In genomic region chr12:89319111-89319510, GRCh38 we compare ENCODE assay signal across 17 cellular contexts. TPM values are rescaled to one million over a fixed set of nuclear protein-coding genes. Genes with fewer than 3 reads are reported as not detected.
A peak's percentile ranks its signal among the peaks of the same experiment; 100 is the strongest.
DNase-seq lines count a peak whose midpoint lies in the region; ATAC-seq and TF ChIP-seq lines count a peak whose summit lies in the region.
"Had no signal": no experiment of that assay in that cellular context is flagged by ENCODE, and none has a peak within 500 bp of the region (broad histone marks: within the 10 kb centered on the region; RNA-seq: fewer than 3 reads in every experiment).

No MANE protein-coding gene starts in this region.

- no peak for TF ChIP-seq CTCF in WTC11 (IDR thresholded peaks at IDR 0.05)
- no peak for TF ChIP-seq CTCF in neural crest cell (conservative IDR thresholded peaks at IDR 0.05)
- no peak for TF ChIP-seq CTCF in tibial artery (IDR thresholded peaks at IDR 0.05)

- no peaks in the 10 kb centered on the region for H3K9me3 ChIP-seq in tibial artery

- no peaks in the 10 kb centered on the region for H3K27me3 Mint-ChIP-seq in WTC11 (ENCODE audit: low read depth)
- H3K27me3 Mint-ChIP-seq in neural crest cell (ENCODE audit: low read depth), result no peaks in the 10 kb centered on the region
- H3K27me3 Mint-ChIP-seq in activated T-helper 17 cell treated with anti-CD3 and anti-CD28 coated beads, Interleukin-2, amount 50 U/mL, for 72 hours, result no peaks in the 10 kb centered on the region
- H3K27me3 Mint-ChIP-seq: stimulated activated naive CD8-positive, alpha-beta T cell treated with anti-CD3 and anti-CD28 coated beads, Interleukin-15, amount 100 ng/mL, for 72 hours had no signal

- no peaks in the 10 kb centered on the region for H3K36me3 Mint-ChIP-seq in WTC11
- H3K36me3 Mint-ChIP-seq in neural crest cell (ENCODE audit: low read depth), result no peaks in the 10 kb centered on the region
- no peaks in the 10 kb centered on the region for H3K36me3 Mint-ChIP-seq in activated T-helper 17 cell treated with anti-CD3 and anti-CD28 coated beads, Interleukin-2, amount 50 U/mL, for 72 hours (ENCODE audit: low read depth)
- H3K36me3 Mint-ChIP-seq: activated naive CD4-positive, alpha-beta T cell treated with anti-CD3 and anti-CD28 coated beads, Interleukin-2, amount 50 U/mL, for 72 hours had no signal

- no peak overlapping the region for H3K27ac ChIP-seq in tibial artery

- POLR2A ChIA-PET in WTC11 (lab: Charles Lee), result no interaction called here

- peak; percentile 31 for DNase-seq in GM03348 (ENCODE audit: low spot score)
- no peak for DNase-seq in WTC11 (ENCODE audit: low spot score)
- peak; percentile 36 for DNase-seq in fibroblast of the conjunctiva (ENCODE audit: low read depth)
- no peak for DNase-seq in neural crest cell (ENCODE audit: low read depth, low spot score)
- DNase-seq in tibial artery, result no peak
- DNase-seq in activated CD8-positive, alpha-beta memory T cell treated with anti-CD3 and anti-CD28 coated beads for 24 hours, result no peak
- DNase-seq: activated CD8-positive, alpha-beta memory T cell treated with anti-CD3 and anti-CD28 coated beads, Interleukin-2, amount 50 U/mL, for 48 hours; cerebellar nuclear complex; HCEC 1CT; KBM-7; NCI-H1436 treated with DMSO at 0.1 percent for 48 hours; PC-3; stimulated activated naive CD8-positive, alpha-beta T cell treated with anti-CD3 and anti-CD28 coated beads, Interleukin-15, amount 100 ng/mL, for 72 hours had no signal

- intact Hi-C loops in tibial artery (cut with DNase I; ENCODE audit: low total_unique reads), result no loop called here

- no peaks in the 10 kb centered on the region for H3K36me3 ChIP-seq in tibial artery

- CTCF ChIA-PET in WTC11 (lab: Charles Lee), result interaction anchor here (1.0 kb wide), 1 partner anchor 27 kb away, joined by 4 read pairs; no protein-coding TSS in a partner anchor

- ATAC-seq in WTC11 (peak; percentile 30; the same call in 1 of the 2 replicates), GM19328 (IDR thresholded peaks at IDR 0.05; ENCODE audit: unreplicated experiment) (no peak)
- ATAC-seq in activated T-helper 17 cell treated with anti-CD3 and anti-CD28 coated beads, Interleukin-2, amount 50 U/mL, for 72 hours (replicated peaks), result no peak
- ATAC-seq: activated CD4-positive, CD25-positive, alpha-beta regulatory T cell treated with anti-CD3 and anti-CD28 coated beads, Interleukin-2, amount 50 U/mL, for 24 hours; activated naive CD4-positive, alpha-beta T cell treated with anti-CD3 and anti-CD28 coated beads, Interleukin-2, amount 50 U/mL, for 72 hours; PC-3; stimulated activated naive CD8-positive, alpha-beta T cell treated with anti-CD3 and anti-CD28 coated beads, Interleukin-15, amount 100 ng/mL, for 72 hours had no signal

- H3K4me1 Mint-ChIP-seq in WTC11 (peaks cover 23% of the 10 kb centered on the region), neural crest cell (peaks cover 62% of the 10 kb centered on the region)
- no peaks in the 10 kb centered on the region for H3K4me1 Mint-ChIP-seq in activated T-helper 17 cell treated with anti-CD3 and anti-CD28 coated beads, Interleukin-2, amount 50 U/mL, for 72 hours

- H3K27me3 ChIP-seq in tibial artery, result no peaks in the 10 kb centered on the region

- peaks cover 0 to 8% (median 4%) of the 10 kb centered on the region in 4 donors for H3K4me1 ChIP-seq in tibial artery

- no peaks in the 10 kb centered on the region for H3K9me3 Mint-ChIP-seq in WTC11
- peaks cover 4% of the 10 kb centered on the region for H3K9me3 Mint-ChIP-seq in neural crest cell
- H3K9me3 Mint-ChIP-seq in activated T-helper 17 cell treated with anti-CD3 and anti-CD28 coated beads, Interleukin-2, amount 50 U/mL, for 72 hours, result no peaks in the 10 kb centered on the region
- H3K9me3 Mint-ChIP-seq: activated naive CD4-positive, alpha-beta T cell treated with anti-CD3 and anti-CD28 coated beads, Interleukin-2, amount 50 U/mL, for 72 hours; stimulated activated naive CD8-positive, alpha-beta T cell treated with anti-CD3 and anti-CD28 coated beads, Interleukin-15, amount 100 ng/mL, for 72 hours had no signal

- H3K27ac Mint-ChIP-seq in WTC11 (no peak overlapping the region), neural crest cell (ENCODE audit: unreplicated experiment) (no peak overlapping the region)
- no peak overlapping the region for H3K27ac Mint-ChIP-seq in activated T-helper 17 cell treated with anti-CD3 and anti-CD28 coated beads, Interleukin-2, amount 50 U/mL, for 72 hours
- H3K27ac Mint-ChIP-seq: activated naive CD4-positive, alpha-beta T cell treated with anti-CD3 and anti-CD28 coated beads, Interleukin-2, amount 50 U/mL, for 72 hours; stimulated activated naive CD8-positive, alpha-beta T cell treated with anti-CD3 and anti-CD28 coated beads, Interleukin-15, amount 100 ng/mL, for 72 hours had no signal

- H3K4me3 ChIP-seq in tibial artery, result no peak overlapping the region

- H3K4me3 Mint-ChIP-seq in WTC11, result no peak overlapping the region
- peak overlapping the region; percentile 29 for H3K4me3 Mint-ChIP-seq in neural crest cell
- no peak overlapping the region for H3K4me3 Mint-ChIP-seq in activated T-helper 17 cell treated with anti-CD3 and anti-CD28 coated beads, Interleukin-2, amount 50 U/mL, for 72 hours
- H3K4me3 Mint-ChIP-seq: stimulated activated naive CD8-positive, alpha-beta T cell treated with anti-CD3 and anti-CD28 coated beads, Interleukin-15, amount 100 ng/mL, for 72 hours had no signal

TF ChIP-seq in WTC11, 78 proteins besides CTCF, POLR2A, EP300 and RAD21 (continues in another document):
- TF ChIP-seq ZNF512 (CRISPR knock-in tag; IDR thresholded peaks at IDR 0.05; ENCODE audit: borderline replicate concordance), result no peak
- no peak for TF ChIP-seq TEAD1 (CRISPR knock-in tag; IDR thresholded peaks at IDR 0.05)
- no peak for TF ChIP-seq CREB1 (CRISPR knock-in tag; IDR thresholded peaks at IDR 0.05)
- TF ChIP-seq ATF3 (CRISPR knock-in tag; conservative IDR thresholded peaks at IDR 0.05), result no peak
- no peak for TF ChIP-seq CDX4 (CRISPR knock-in tag; IDR thresholded peaks at IDR 0.05; ENCODE audit: borderline replicate concordance)
- no peak for TF ChIP-seq ATF6 (CRISPR knock-in tag; IDR thresholded peaks at IDR 0.05)
- TF ChIP-seq CBFB (CRISPR knock-in tag; IDR thresholded peaks at IDR 0.05; ENCODE audit: low read depth), result no peak
- TF ChIP-seq TCF7 (CRISPR knock-in tag; IDR thresholded peaks at IDR 0.05; ENCODE audit: low read depth), result no peak
- no peak for TF ChIP-seq ZNF425 (CRISPR knock-in tag; conservative IDR thresholded peaks at IDR 0.05)
- TF ChIP-seq ZNF396 (CRISPR knock-in tag; IDR thresholded peaks at IDR 0.05; ENCODE audit: borderline replicate concordance), result no peak

RNA-seq across cellular contexts. Expression of gene DUSP6, which starts 33.2 kb away (rescaled TPM):
- total RNA-seq in WTC11 (2021) (136 to 245 TPM (median 141 TPM) in 3 replicates), neural crest cell (109 and 112 TPM in 2 replicates)
- total RNA-seq in activated T-helper 17 cell treated with anti-CD3 and anti-CD28 coated beads, Interleukin-2, amount 50 U/mL, for 72 hours, result 10 to 100 TPM; 68.4 to 94.1 TPM

Comparison
In these comparisons a context has a peak if more than half of its experiments do, and no peak if none do; other contexts are left out.
1. DNase-seq: peak in GM03348 (single experiment) and fibroblast of the conjunctiva (single experiment); none in WTC11 (single experiment), neural crest cell (single experiment), tibial artery (0 of 2) and activated CD8-positive, alpha-beta memory T cell treated with anti-CD3 and anti-CD28 coated beads for 24 hours (single experiment).